Comparison of ENCODE assay signal across 8 cellular contexts in the genomic region with DNA sequence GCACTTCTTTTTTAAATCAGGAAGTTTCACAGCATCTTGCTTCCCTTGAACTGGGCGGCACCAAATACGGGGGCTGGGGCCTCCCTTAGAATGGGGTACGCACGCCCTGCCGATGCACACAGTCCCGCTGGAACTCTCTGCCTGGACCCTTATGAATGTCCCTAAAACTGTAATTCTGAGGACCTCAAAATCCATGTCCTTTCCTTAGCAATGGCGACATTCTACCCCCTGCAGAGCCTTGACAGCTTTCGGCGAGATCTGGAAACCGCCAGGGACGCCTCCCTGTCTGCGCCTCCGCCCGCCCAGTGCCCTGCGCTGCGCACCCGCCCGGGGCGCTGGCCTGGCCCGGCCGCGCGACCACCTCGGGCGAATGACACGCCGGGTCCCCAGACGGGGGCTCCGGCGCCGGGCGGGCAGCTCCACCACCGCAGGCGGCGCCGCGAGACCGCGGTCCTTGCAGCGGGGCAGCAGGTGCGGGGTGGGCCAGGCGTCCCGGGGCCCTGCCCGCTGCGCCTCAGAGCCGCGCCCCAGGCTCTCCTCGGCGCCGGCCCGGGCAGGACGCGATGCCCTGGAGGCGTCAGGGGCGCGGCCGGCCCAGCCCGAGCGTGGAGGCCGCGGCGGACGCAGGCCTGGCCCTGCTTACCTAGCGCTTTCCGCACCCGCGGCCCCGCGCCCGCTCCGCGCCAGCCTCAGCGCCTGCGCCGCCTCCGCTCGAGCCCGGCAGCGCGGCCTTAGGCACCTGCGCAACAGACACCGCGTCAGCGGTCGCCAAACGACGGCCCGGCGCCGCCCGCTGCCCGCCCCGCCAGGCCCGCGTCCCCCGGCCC. TPM values are rescaled to one million over a fixed set of nuclear protein-coding genes. Genes with fewer than 3 reads are reported as not detected.
A peak's percentile ranks its signal among the peaks of the same experiment; 100 is the strongest.
DNase-seq lines count a peak whose midpoint lies in the region; ATAC-seq and TF ChIP-seq lines count a peak whose summit lies in the region.

No MANE protein-coding gene starts in this region.

- H3K4me1 ChIP-seq in PC-3 (ENCODE audit: insufficient read depth, low read length) (peaks cover 13% of the 10 kb centered on the region), uterus (peaks cover 0 to 12% of the 10 kb centered on the region in 2 donors)

- H2AFZ ChIP-seq in PC-3 (ENCODE audit: low read length) = no peak overlapping the region

- no peak for TF ChIP-seq CTCF in AG10803 (conservative IDR thresholded peaks at IDR 0.05; ENCODE audit: low read length)
- no peak for TF ChIP-seq CTCF in PC-3 (conservative IDR thresholded peaks at IDR 0.05; ENCODE audit: low read depth, low read length)
- TF ChIP-seq CTCF in uterus (IDR thresholded peaks at IDR 0.05) = peak in 1 of 4 experiments; percentile 7

- peak overlapping the region; percentile 35; the same call in 1 of the 2 replicates for H3K9ac ChIP-seq in PC-3 (ENCODE audit: low read length)

- peak overlapping the region; percentile 99 for H3K4me3 ChIP-seq in AG10803 (ENCODE audit: low read length)
- H3K4me3 ChIP-seq in PC-3 (ENCODE audit: low read length) = peak overlapping the region; percentile 75
- peak overlapping the region; percentile 95 to 96 for H3K4me3 ChIP-seq in uterus

- no TSS peak for BruUV-seq in PC-3 (replicated peaks; lab: Mats Ljungman, UMichigan)

- no peaks in the 10 kb centered on the region for H3K9me2 ChIP-seq in PC-3 (replicated peaks; ENCODE audit: low read length)

- H3K79me2 ChIP-seq in PC-3 (ENCODE audit: low read length) = peaks cover 54% of the 10 kb centered on the region

- ATAC-seq in GM18861 (IDR thresholded peaks at IDR 0.05; ENCODE audit: unreplicated experiment) = peak; percentile 32
- ATAC-seq in HG03066 (IDR thresholded peaks at IDR 0.05; ENCODE audit: low read depth, unreplicated experiment) = peak; percentile 54
- peak; percentile 56 for ATAC-seq in PC-3
- peak; percentile 21 for ATAC-seq in Right ventricle myocardium superior (ENCODE audit: poor library complexity)

- H3K27ac ChIP-seq in PC-3 (ENCODE audit: low read length) (no peak overlapping the region), uterus (peak overlapping the region; percentile 49 to 75)

- POLR2A ChIA-PET in PC-3 (lab: Charles Lee; ENCODE audit: unreplicated experiment) = interaction anchor here (0.7 kb wide), 1 partner anchor 204 kb away, joined by 3 read pairs; no protein-coding TSS in a partner anchor

- CTCF ChIA-PET in PC-3 (lab: Charles Lee) = no interaction called here

- no peaks in the 10 kb centered on the region for H3K9me3 ChIP-seq in PC-3 (ENCODE audit: low read length)
- H3K9me3 ChIP-seq in uterus = no peaks in the 10 kb centered on the region

- H3K36me3 ChIP-seq in PC-3 (ENCODE audit: low read depth, low read length) (no peaks in the 10 kb centered on the region), uterus (no peaks in the 10 kb centered on the region)

- no peaks in the 10 kb centered on the region for H3F3A ChIP-seq in PC-3 (ENCODE audit: low read length, unreplicated experiment)

- peak overlapping the region; percentile 94 for H3K4me2 ChIP-seq in PC-3 (ENCODE audit: low read length)

- DNase-seq in AG10803 (ENCODE audit: low read depth) (peak; percentile 13), PC-3 (peak; percentile 49), activated gamma-delta T cell treated with Interleukin-2 at 50 U/mL for 16 hours (peak; percentile 57), Right ventricle myocardium superior (no peak), posterior vena cava (ENCODE audit: low spot score) (peak; percentile 78), uterus (no peak)

- intact Hi-C loops in PC-3 (cut with micrococcal nuclease) (no loop called here), Right ventricle myocardium superior (cut with DNase I) (no loop called here), posterior vena cava (cut with DNase I) (loop anchor here in 1 of 2 donors (10.0 kb wide), 1 partner anchor 1759 kb away; no protein-coding TSS in a partner anchor), uterus (cut with DNase I; ENCODE audit: low total_unique reads) (no loop called here)

- TF ChIP-seq POLR2A in uterus (IDR thresholded peaks at IDR 0.05) = no peak

- H3K27me3 ChIP-seq in PC-3 (ENCODE audit: low read length) (no peaks in the 10 kb centered on the region), uterus (no peaks in the 10 kb centered on the region)

- H4K20me1 ChIP-seq in PC-3 (ENCODE audit: low read length) = peaks cover 15% of the 10 kb centered on the region; the same call in 1 of the 2 replicates

RNA-seq across cellular contexts. Expression of a gene that starts 0.5 kb away (rescaled TPM):
- total RNA-seq in PC-3 (2014; rRNA removed) = 96.9 and 99.5 TPM in 2 replicates
- total RNA-seq in Right ventricle myocardium superior = 163 TPM
- 10 to 100 TPM; 36.1 to 48.2 TPM for total RNA-seq in posterior vena cava
- 10 to 100 TPM; 22.9 to 75.3 (median 34.0) TPM for total RNA-seq in uterus

RNA-seq across cellular contexts. Expression of a gene that starts 0.9 kb away (rescaled TPM):
- 37.5 and 47.5 TPM in 2 replicates for total RNA-seq in PC-3 (2014; rRNA removed)
- total RNA-seq in Right ventricle myocardium superior = 31.0 TPM
- total RNA-seq in posterior vena cava = 10 to 100 TPM; 14.0 to 17.3 TPM
- 100 to 1,000 TPM in 1 of 4 donors, 10 to 100 TPM in 2, 1 to 10 TPM in 1; 3.5 to 115 (median 22.2) TPM for total RNA-seq in uterus

RNA-seq across cellular contexts. Expression of a gene that starts 32.6 kb away (rescaled TPM):
- total RNA-seq in PC-3 (2014; rRNA removed) (not detected in 2 replicates), Right ventricle myocardium superior (0.11 TPM), posterior vena cava (under 1 TPM in 1 of 2 donors, not detected in 1; 0.10 TPM), uterus (1 to 10 TPM in 1 of 4 donors, under 1 TPM in 1, not detected in 2; 0.49 to 1.2 TPM)

RNA-seq across cellular contexts. Expression of a gene that starts 43.3 kb away (rescaled TPM):
- total RNA-seq in PC-3 (2014; rRNA removed) (95.1 and 128 TPM in 2 replicates), Right ventricle myocardium superior (34.8 TPM), posterior vena cava (10 to 100 TPM; 30.4 to 30.9 TPM), uterus (10 to 100 TPM; 40.5 to 54.6 (median 47.2) TPM)

RNA-seq across cellular contexts. Expression of a gene that starts 43.7 kb away (rescaled TPM):
- total RNA-seq in PC-3 (2014; rRNA removed) (27.4 and 30.4 TPM in 2 replicates), Right ventricle myocardium superior (37.5 TPM), posterior vena cava (10 to 100 TPM; 21.7 to 26.7 TPM), uterus (10 to 100 TPM; 24.8 to 67.4 (median 55.8) TPM)

Comparison
In these comparisons a context has a peak if more than half of its experiments do, and no peak if none do; other contexts are left out.
1. DNase-seq: peak in AG10803 (single experiment), PC-3 (single experiment), activated gamma-delta T cell treated with Interleukin-2 at 50 U/mL for 16 hours (single experiment) and posterior vena cava (single experiment); none in Right ventricle myocardium superior (single experiment) and uterus (0 of 2).
2. Peak in every context shown above with its lines, with median percentiles within 50 percentile points of each other: H3K4me3 ChIP-seq and ATAC-seq.